ENCODE assay signal across 32 cellular contexts in the genomic region with DNA sequence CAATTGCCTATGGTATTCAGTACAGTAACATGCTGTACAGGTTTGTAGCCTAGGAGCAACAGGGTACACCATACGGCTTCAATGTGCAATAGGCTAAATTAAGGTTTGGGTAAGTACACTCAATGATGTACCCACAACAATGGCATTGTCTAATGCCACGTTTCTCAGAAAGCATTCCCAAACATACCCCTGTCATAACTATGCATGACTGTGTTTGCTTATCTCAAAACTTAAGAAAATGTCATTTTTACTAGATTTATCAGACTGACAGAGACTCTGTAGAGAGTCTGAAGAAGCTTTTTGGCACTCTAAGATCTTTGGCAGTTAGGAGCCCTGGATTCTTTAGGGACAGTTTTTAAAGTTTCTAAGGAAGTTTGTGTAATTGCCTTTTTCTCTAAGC. TPM values are rescaled to one million over a fixed set of nuclear protein-coding genes. Genes with fewer than 3 reads are reported as not detected.
"Had no signal": no experiment of that assay in that cellular context is flagged by ENCODE, and none has a peak within 500 bp of the region (broad histone marks: within the 10 kb centered on the region; RNA-seq: fewer than 3 reads in every experiment).

No MANE protein-coding gene starts in this region.

- H3K27ac Mint-ChIP-seq: activated CD4-positive, alpha-beta T cell treated with anti-CD3 and anti-CD28 coated beads, Interleukin-2, amount 10 ng/mL, durations not matched to agents 24 days and 14 days; activated CD8-positive, alpha-beta T cell treated with anti-CD3 and anti-CD28 coated beads for 36 hours; activated naive CD8-positive, alpha-beta T cell treated with anti-CD3 and anti-CD28 coated beads for 36 hours; activated T-cell treated with anti-CD3 and anti-CD28 coated beads, Interleukin-2, amount 50 U/mL, for 72 hours; activated T-helper 17 cell treated with anti-CD3 and anti-CD28 coated beads, Interleukin-2, amount 50 U/mL, for 72 hours had no signal

- ATAC-seq: activated CD8-positive, alpha-beta T cell treated with anti-CD3 and anti-CD28 coated beads for 36 hours; activated T-cell treated with anti-CD3 and anti-CD28 coated beads, Interleukin-2, amount 50 U/mL, for 72 hours; activated T-helper 17 cell treated with anti-CD3 and anti-CD28 coated beads, Interleukin-2, amount 50 U/mL, for 72 hours had no signal

- H3K9me3 ChIP-seq: ascending aorta had no signal

- H3K4me1 Mint-ChIP-seq: activated CD4-positive, alpha-beta T cell treated with anti-CD3 and anti-CD28 coated beads, Interleukin-2, amount 10 ng/mL, durations not matched to agents 24 days and 14 days; activated naive CD8-positive, alpha-beta T cell treated with anti-CD3 and anti-CD28 coated beads for 36 hours; activated T-helper 17 cell treated with anti-CD3 and anti-CD28 coated beads, Interleukin-2, amount 50 U/mL, for 72 hours; central memory CD8-positive, alpha-beta T cell had no signal

- H3K4me3 ChIP-seq: ascending aorta, cardiac muscle cell had no signal

- H3K9me3 Mint-ChIP-seq: activated CD4-positive, alpha-beta T cell treated with anti-CD3 and anti-CD28 coated beads, Interleukin-2, amount 10 ng/mL, durations not matched to agents 24 days and 14 days; activated CD8-positive, alpha-beta T cell treated with anti-CD3 and anti-CD28 coated beads for 36 hours; activated naive CD8-positive, alpha-beta T cell treated with anti-CD3 and anti-CD28 coated beads for 36 hours; activated T-cell treated with anti-CD3 and anti-CD28 coated beads, Interleukin-2, amount 50 U/mL, for 72 hours; activated T-helper 17 cell treated with anti-CD3 and anti-CD28 coated beads, Interleukin-2, amount 50 U/mL, for 72 hours; central memory CD8-positive, alpha-beta T cell had no signal

- H3K4me3 Mint-ChIP-seq: activated CD4-positive, alpha-beta T cell treated with anti-CD3 and anti-CD28 coated beads, Interleukin-2, amount 10 ng/mL, durations not matched to agents 24 days and 14 days; activated CD8-positive, alpha-beta T cell treated with anti-CD3 and anti-CD28 coated beads for 36 hours; activated naive CD8-positive, alpha-beta T cell treated with anti-CD3 and anti-CD28 coated beads for 36 hours; activated T-cell treated with anti-CD3 and anti-CD28 coated beads, Interleukin-2, amount 50 U/mL, for 72 hours; activated T-helper 17 cell treated with anti-CD3 and anti-CD28 coated beads, Interleukin-2, amount 50 U/mL, for 72 hours; central memory CD8-positive, alpha-beta T cell had no signal

- H3K36me3 Mint-ChIP-seq: activated naive CD8-positive, alpha-beta T cell treated with anti-CD3 and anti-CD28 coated beads for 36 hours had no signal

- H3K27me3 ChIP-seq: ascending aorta, cardiac muscle cell had no signal

- H3K27ac ChIP-seq: ascending aorta, cardiac muscle cell had no signal

- DNase-seq: activated CD4-positive, alpha-beta T cell treated with anti-CD3 and anti-CD28 coated beads, Interleukin-2, amount 10 ng/mL, durations not matched to agents 24 days and 14 days; activated CD4-positive, alpha-beta T cell treated with anti-CD3 and anti-CD28 coated beads, Interleukin-2, amount 50 U/mL, for 4 hours; activated CD8-positive, alpha-beta T cell treated with anti-CD3 and anti-CD28 coated beads for 36 hours; activated effector memory CD4-positive, alpha-beta T cell treated with anti-CD3 and anti-CD28 coated beads, Interleukin-2, amount 50 U/mL, for 16 hours; activated naive CD4-positive, alpha-beta T cell; activated naive CD4-positive, alpha-beta T cell treated with anti-CD3 and anti-CD28 coated beads, Interleukin-2, amount 50 U/mL, for 16 hours; activated naive CD8-positive, alpha-beta T cell treated with anti-CD3 and anti-CD28 coated beads for 36 hours; activated T-cell treated with anti-CD3 and anti-CD28 coated beads, Interleukin-2, amount 50 U/mL, for 1 hour; activated T-cell treated with anti-CD3 and anti-CD28 coated beads, Interleukin-2, amount 50 U/mL, for 72 hours; amniotic stem cell; MM.1S; MV-4-11; NCI-H1092; NCI-H1436 treated with DMSO at 0.1 percent for 48 hours; NCI-H1694 treated with DMSO at 0.1 percent for 48 hours; NCI-H2029 treated with DMSO at 0.1 percent for 48 hours; NCI-H2107; NCI-H2171; NCI-H510A; NCI-H526; NCI-H748 treated with DMSO at 0.1 percent for 48 hours; NK-92 treated with Interleukin-12 subunit alpha and Interleukin-12 subunit beta, amount 100 ng/mL, for 24 hours; Right ventricle myocardium superior; SW 1271; T-helper 1 cell; T-helper 2 cell had no signal

- H3K36me3 ChIP-seq: ascending aorta, cardiac muscle cell had no signal

RNA-seq across cellular contexts. Expression of a gene that starts 59.9 kb away (rescaled TPM):
- total RNA-seq: activated CD4-positive, alpha-beta T cell treated with anti-CD3 and anti-CD28 coated beads, Interleukin-2, amount 10 ng/mL, durations not matched to agents 24 days and 14 days; activated CD8-positive, alpha-beta memory T cell treated with anti-CD3 and anti-CD28 coated beads for 36 hours; activated CD8-positive, alpha-beta T cell treated with anti-CD3 and anti-CD28 coated beads for 36 hours; activated naive CD8-positive, alpha-beta T cell treated with anti-CD3 and anti-CD28 coated beads for 36 hours; activated T-cell treated with anti-CD3 and anti-CD28 coated beads, Interleukin-2, amount 50 U/mL, for 72 hours; activated T-helper 17 cell treated with anti-CD3 and anti-CD28 coated beads, Interleukin-2, amount 50 U/mL, for 72 hours; OCI-LY7 had no signal
